ENCODE assay signal across 8 cellular contexts in the genomic region with DNA sequence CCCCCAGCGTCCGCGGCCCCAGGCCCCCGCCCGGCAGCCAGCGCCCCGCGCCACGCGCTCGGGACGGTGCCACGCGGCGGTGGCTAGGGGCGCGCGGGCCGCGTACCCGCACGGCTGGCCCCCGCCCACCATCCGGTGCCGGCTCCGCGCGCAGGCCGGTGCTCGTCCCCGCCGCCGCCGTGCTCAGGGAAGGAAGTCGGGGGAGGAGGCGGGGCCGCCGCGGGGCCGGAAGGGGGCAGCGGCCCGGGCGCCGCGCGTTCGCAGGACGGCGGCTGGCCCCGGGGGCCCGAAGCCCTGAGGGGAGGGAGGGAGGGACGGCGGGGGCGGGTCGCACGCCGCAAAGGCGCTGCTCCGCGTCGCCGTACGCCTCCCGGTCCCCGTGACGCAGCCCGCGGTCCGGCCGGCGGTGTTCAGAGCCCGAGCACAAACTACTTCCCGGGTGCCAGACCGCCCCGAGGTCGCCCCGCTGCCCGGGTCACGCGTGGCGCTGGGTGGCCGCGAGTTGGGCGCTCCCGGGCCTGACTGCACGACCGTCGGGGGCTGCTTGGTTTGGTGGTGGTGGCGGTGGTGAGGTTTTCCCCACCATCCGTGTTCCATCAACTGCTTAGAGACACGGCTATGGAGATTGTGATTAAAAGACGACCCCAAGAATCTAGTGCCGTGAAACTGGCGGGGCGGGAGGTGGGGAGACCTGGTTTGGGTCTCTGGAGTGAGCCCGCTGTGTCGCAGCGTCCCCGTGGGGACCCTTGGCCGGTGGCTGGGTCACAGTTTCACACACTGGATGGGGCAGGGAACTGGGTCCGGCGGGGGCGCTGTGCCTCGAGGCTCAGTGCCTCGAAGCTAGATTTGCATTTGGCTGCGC. TPM values are rescaled to one million over a fixed set of nuclear protein-coding genes. Genes with fewer than 3 reads are reported as not detected.
DNase-seq lines count a peak whose midpoint lies in the region; ATAC-seq and TF ChIP-seq lines count a peak whose summit lies in the region.

A gene (minus strand): TSS at position 205 of the 862 bp plus-strand sequence. CDS start 1,818 bp downstream, outside the sequence.

- H3K4me1 Mint-ChIP-seq in CD8-positive, alpha-beta memory T cell, result peaks cover 45 to 65% (median 52%) of the 10 kb centered on the region in 3 donors

- peaks cover 3 to 39% (median 12%) of the 10 kb centered on the region in 3 donors for H3K36me3 Mint-ChIP-seq in CD8-positive, alpha-beta memory T cell

- peak within 1 kb of the TSS; percentile 95 for H3K27ac ChIP-seq in CD8-positive, alpha-beta memory T cell (ENCODE audit: low read depth, low read length)
- peak within 1 kb of the TSS; percentile 74 for H3K27ac ChIP-seq in RWPE2 (ENCODE audit: poor library complexity, severe bottlenecking)

- no peaks in the 10 kb centered on the region for H3K9me3 ChIP-seq in CD8-positive, alpha-beta memory T cell (ENCODE audit: low read length)
- H3K9me3 ChIP-seq in RWPE2 (ENCODE audit: severe bottlenecking) (no peaks in the 10 kb centered on the region), neuron (ENCODE audit: low read length) (no peaks in the 10 kb centered on the region)

- CTCF ChIA-PET in CD8-positive, alpha-beta memory T cell (lab: Charles Lee), result interaction anchor here (1.2 to 2.1 kb wide), 3 partner anchors 7 to 344 kb away, joined by 4 to 8 read pairs (median 6); no protein-coding TSS in a partner anchor

- no peaks in the 10 kb centered on the region for H3K9me3 Mint-ChIP-seq in CD8-positive, alpha-beta memory T cell

- DNase-seq in CD8-positive, alpha-beta memory T cell, result peak; percentile 68 to 88 (median 79)
- DNase-seq in RWPE2 (ENCODE audit: low spot score), result no peak
- peak; percentile 92 for DNase-seq in activated effector memory CD4-positive, alpha-beta T cell treated with anti-CD3 and anti-CD28 coated beads, Interleukin-2, amount 50 U/mL, for 16 hours
- peak; percentile 71 for DNase-seq in fibroblast of villous mesenchyme (ENCODE audit: low read depth)

- no peaks in the 10 kb centered on the region for H3K27me3 ChIP-seq in CD8-positive, alpha-beta memory T cell (ENCODE audit: insufficient read depth, low read length, poor library complexity, severe bottlenecking)
- H3K27me3 ChIP-seq in RWPE2 (ENCODE audit: insufficient read depth, poor library complexity, severe bottlenecking) (no peaks in the 10 kb centered on the region), neuron (ENCODE audit: insufficient read depth, low read length) (no peaks in the 10 kb centered on the region)

- peak within 1 kb of the TSS; percentile 96 for H2AFZ ChIP-seq in neuron (ENCODE audit: low read depth, low read length)

- H3K36me3 ChIP-seq in CD8-positive, alpha-beta memory T cell (ENCODE audit: insufficient read depth, low read length), result no peaks in the 10 kb centered on the region
- H3K36me3 ChIP-seq in RWPE2 (ENCODE audit: low read depth) (peaks cover 32% of the 10 kb centered on the region), neuron (ENCODE audit: insufficient read depth, low read length) (peaks cover 27% of the 10 kb centered on the region)

- H3K4me1 ChIP-seq in CD8-positive, alpha-beta memory T cell (ENCODE audit: insufficient read depth, low read length), result peaks cover 36% of the 10 kb centered on the region
- H3K4me1 ChIP-seq in RWPE2 (ENCODE audit: insufficient read depth, poor library complexity, severe bottlenecking), result peaks cover 6% of the 10 kb centered on the region
- peaks cover 15% of the 10 kb centered on the region for H3K4me1 ChIP-seq in neuron (ENCODE audit: insufficient read depth, low read length)

- ATAC-seq in GM19328 (IDR thresholded peaks at IDR 0.05; ENCODE audit: unreplicated experiment), result peak; percentile 85
- ATAC-seq in HG03469 (IDR thresholded peaks at IDR 0.05; ENCODE audit: unreplicated experiment), result peak; percentile 78
- ATAC-seq in RWPE2 (ENCODE audit: low read depth), result peak; percentile 74

- POLR2A ChIA-PET in CD8-positive, alpha-beta memory T cell (lab: Charles Lee), result interaction anchor here (0.9 to 1.7 kb wide), 4 partner anchors 9 to 587 kb away, joined by 4 to 7 read pairs (median 6); a partner anchor contains a TSS

- no peaks in the 10 kb centered on the region for H3K27me3 Mint-ChIP-seq in CD8-positive, alpha-beta memory T cell

- H3K4me3 Mint-ChIP-seq in CD8-positive, alpha-beta memory T cell, result peak within 1 kb of the TSS; percentile 87 to 98 (median 90)

- peak within 1 kb of the TSS; percentile 90 to 100 (median 96) for H3K27ac Mint-ChIP-seq in CD8-positive, alpha-beta memory T cell

- TF ChIP-seq CTCF in RWPE2 (IDR thresholded peaks at IDR 0.05; ENCODE audit: poor library complexity, severe bottlenecking), result peak; percentile 48
- peak; percentile 43 for TF ChIP-seq CTCF in fibroblast of villous mesenchyme (IDR thresholded peaks at IDR 0.05; ENCODE audit: insufficient read depth, low read depth, low read length)
- TF ChIP-seq CTCF in subcutaneous adipose tissue (IDR thresholded peaks at IDR 0.05; ENCODE audit: low read depth), result no peak

- peak within 1 kb of the TSS; percentile 89 for H3K4me3 ChIP-seq in CD8-positive, alpha-beta memory T cell (ENCODE audit: low read length)
- H3K4me3 ChIP-seq in RWPE2 (ENCODE audit: severe bottlenecking), result peak within 1 kb of the TSS; percentile 98
- H3K4me3 ChIP-seq in fibroblast of villous mesenchyme (ENCODE audit: low read depth, low read length), result peak within 1 kb of the TSS; percentile 71
- peak within 1 kb of the TSS; percentile 88 for H3K4me3 ChIP-seq in neuron (ENCODE audit: low read length)

RNA-seq across cellular contexts. Expression of the gene that starts here (rescaled TPM):
- total RNA-seq in CD8-positive, alpha-beta memory T cell, result 100 to 1,000 TPM; 145 to 150 TPM
- polyA plus RNA-seq in CD8-positive, alpha-beta memory T cell, result 105 TPM
- total RNA-seq in fibroblast of villous mesenchyme (80.9 and 116 TPM in 2 replicates), subcutaneous adipose tissue (10 to 100 TPM; 50.1 to 64.4 (median 63.2) TPM)
